In genomic region chr19:38571682-38572081, GRCh38 we compare ENCODE assay signal across 18 cellular contexts. TPM values are rescaled to one million over a fixed set of nuclear protein-coding genes. Genes with fewer than 3 reads are reported as not detected.
"Had no signal": no experiment of that assay in that cellular context is flagged by ENCODE, and none has a peak within 500 bp of the region (broad histone marks: within the 10 kb centered on the region; RNA-seq: fewer than 3 reads in every experiment).

No MANE protein-coding gene starts in this region.

- DNase-seq: effector memory CD8-positive, alpha-beta T cell; heart right ventricle; hypothalamus; mucosa of descending colon; naive thymus-derived CD8-positive, alpha-beta T cell; ovary; stimulated activated CD4-positive, alpha-beta T cell treated with anti-CD3 and anti-CD28 coated beads, Interleukin-2, amount 100 ng/mL, for 48 hours; stimulated activated naive CD4-positive, alpha-beta T cell treated with Interleukin-2 at 50 U/mL for 16 hours; trophoblast cell had no signal

- H3K36me3 ChIP-seq: esophagus muscularis mucosa, heart right ventricle, ovary, right atrium auricular region had no signal

- H3K27ac ChIP-seq: epithelial cell of prostate, esophagus muscularis mucosa, heart right ventricle, ovary, right atrium auricular region had no signal

- H3K27me3 ChIP-seq: gastrocnemius medialis, ovary, right atrium auricular region had no signal

- H3K4me1 Mint-ChIP-seq: naive thymus-derived CD8-positive, alpha-beta T cell had no signal

- H3K4me1 ChIP-seq: esophagus muscularis mucosa, gastrocnemius medialis, heart right ventricle, right atrium auricular region had no signal

- H3K9me3 ChIP-seq: esophagus muscularis mucosa, gastrocnemius medialis, heart right ventricle, mucosa of descending colon, ovary, right atrium auricular region had no signal

- H3K4me3 Mint-ChIP-seq: dendritic cell treated with granulocyte-macrophage colony-stimulating factor and Interleukin-4, amounts not matched to agents 40 ng/mL and 50 ng/mL, for 4 days; effector memory CD8-positive, alpha-beta T cell; naive thymus-derived CD8-positive, alpha-beta T cell had no signal

- ATAC-seq: effector memory CD8-positive, alpha-beta T cell; heart right ventricle; left lobe of liver; mucosa of descending colon; naive thymus-derived CD8-positive, alpha-beta T cell had no signal

- H3K4me2 ChIP-seq: smooth muscle cell had no signal

- H3K27me3 Mint-ChIP-seq: effector memory CD8-positive, alpha-beta T cell had no signal

- H3K36me3 Mint-ChIP-seq: naive thymus-derived CD8-positive, alpha-beta T cell had no signal

- H3K9me3 Mint-ChIP-seq: dendritic cell treated with granulocyte-macrophage colony-stimulating factor and Interleukin-4, amounts not matched to agents 40 ng/mL and 50 ng/mL, for 4 days; effector memory CD8-positive, alpha-beta T cell; naive thymus-derived CD8-positive, alpha-beta T cell had no signal

- H3K27ac Mint-ChIP-seq: dendritic cell treated with granulocyte-macrophage colony-stimulating factor and Interleukin-4, amounts not matched to agents 40 ng/mL and 50 ng/mL, for 4 days had no signal

- FAIRE-seq: islet of Langerhans had no signal

- H3K4me3 ChIP-seq: esophagus muscularis mucosa, gastrocnemius medialis, heart right ventricle, mucosa of descending colon, ovary, right atrium auricular region, smooth muscle cell had no signal

RNA-seq across cellular contexts. Expression of gene MAP4K1, which starts 46.1 kb away (rescaled TPM):
- total RNA-seq: fibroblast of villous mesenchyme had no signal
